8 cellular contexts compared by ENCODE assay signal in genomic region chr20:23636182-23636907, GRCh38. TPM values are rescaled to one million over a fixed set of nuclear protein-coding genes. Genes with fewer than 3 reads are reported as not detected.
DNase-seq lines count a peak whose midpoint lies in the region; ATAC-seq, FAIRE-seq and TF ChIP-seq lines count a peak whose summit lies in the region.

No MANE protein-coding gene starts in this region.

- TF ChIP-seq EP300 in GM12878 (IDR thresholded peaks at IDR 0.05; ENCODE audit: borderline replicate concordance in 1 of 2, control insufficient read depth in 1 of 2, low read depth in 2 of 2, low read length in 2 of 2), result no peak

- ATAC-seq in GM12878, result no peak
- ATAC-seq in HG03139 (IDR thresholded peaks at IDR 0.05; ENCODE audit: unreplicated experiment), result no peak
- ATAC-seq in HG02763 (IDR thresholded peaks at IDR 0.05; ENCODE audit: unreplicated experiment), result no peak
- ATAC-seq in GM21360 (IDR thresholded peaks at IDR 0.05; ENCODE audit: unreplicated experiment), result no peak

- in situ Hi-C loops in GM12878 (cut with MboI), result no loop called here

- no peak for TF ChIP-seq RAD21 in GM12878 (IDR thresholded peaks at IDR 0.05; ENCODE audit: insufficient read depth, low read depth, low read length)

- FAIRE-seq in GM12878 (lab: Jason Lieb, UNC) (no peak), keratinocyte (lab: Jason Lieb, UNC) (no peak)

- RAD21 ChIA-PET in GM12878 (lab: Charles Lee; ENCODE audit: unreplicated experiment), result no interaction called here

- TF ChIP-seq CTCF in HFF-Myc (IDR thresholded peaks at IDR 0.05; ENCODE audit: low read depth, low read length, missing control alignments), result no peak
- TF ChIP-seq CTCF in GM12878 (IDR thresholded peaks at IDR 0.05 in 2 of 3, conservative IDR thresholded peaks at IDR 0.05 in 1 of 3; ENCODE audit: control insufficient read depth in 2 of 3, extremely low read depth in 1 of 3, insufficient read depth in 1 of 3, low read depth in 3 of 3, low read length in 3 of 3), result no peak
- no peak for TF ChIP-seq CTCF in keratinocyte (optimal IDR thresholded peaks at IDR 0.05 in 1 of 3, IDR thresholded peaks at IDR 0.05 in 1 of 3, conservative IDR thresholded peaks at IDR 0.05 in 1 of 3; ENCODE audit: extremely low read depth in 1 of 3, insufficient read depth in 2 of 3, low read length in 3 of 3)
- no peak for TF ChIP-seq CTCF in spleen (IDR thresholded peaks at IDR 0.05 in 8 of 11, conservative IDR thresholded peaks at IDR 0.05 in 3 of 11)

- POLR2A ChIA-PET in GM12878 (lab: Charles Lee), result no interaction called here

- SMC1A ChIA-PET in GM12878 (lab: Charles Lee; ENCODE audit: uncharacterized antibody, unreplicated experiment), result interaction anchor here (0.8 kb wide), 1 partner anchor 11 kb away, joined by 3 read pairs; no protein-coding TSS in a partner anchor

- H2AFZ ChIP-seq in GM12878 (ENCODE audit: control insufficient read depth, low read depth, low read length) (no peak overlapping the region), keratinocyte (ENCODE audit: control insufficient read depth, low read length) (no peak overlapping the region)

- H3K9me3 ChIP-seq in GM12878 (replicated peaks; ENCODE audit: control insufficient read depth, insufficient read depth, low read length) (no peaks in the 10 kb centered on the region; the same call in 2 of the 3 replicates), keratinocyte (ENCODE audit: control insufficient read depth, low read depth, low read length) (no peaks in the 10 kb centered on the region), spleen (no peaks in the 10 kb centered on the region)

- no TSS peak for BruUV-seq in GM12878 (replicated peaks; lab: Mats Ljungman, UMichigan)

- H3K9me1 ChIP-seq in keratinocyte (ENCODE audit: control insufficient read depth, extremely low read depth, insufficient read depth, low read length), result peaks cover 4% of the 10 kb centered on the region

- intact Hi-C loops in GM12878 (cut with micrococcal nuclease; ENCODE audit: unreplicated experiment), result no loop called here
- intact Hi-C loops in spleen (cut with DNase I; ENCODE audit: low total_unique reads), result no loop called here

- DNase-seq in HFF-Myc (ENCODE audit: extremely low read depth, low read depth), result no peak
- no peak for DNase-seq in GM12878 (ENCODE audit: low read depth, low spot score)
- DNase-seq in keratinocyte (ENCODE audit: low read depth, low spot score), result no peak
- no peak for DNase-seq in spleen
- no peak for DNase-seq in COR-L47 (lab: John Stamatoyannopoulos, UW)

- H4K20me1 ChIP-seq in GM12878 (ENCODE audit: control insufficient read depth, insufficient read depth), result no peaks in the 10 kb centered on the region
- no peaks in the 10 kb centered on the region for H4K20me1 ChIP-seq in keratinocyte (ENCODE audit: control insufficient read depth, extremely low read depth, insufficient read depth, low read length)

- H3K4me3 ChIP-seq in HFF-Myc (replicated peaks; ENCODE audit: low read depth, low read length), result peak overlapping the region; percentile 71
- H3K4me3 ChIP-seq in GM12878, result peak overlapping the region; percentile 73; the same call in 1 of the 2 replicates
- H3K4me3 ChIP-seq in keratinocyte (ENCODE audit: control insufficient read depth in 2 of 3, extremely low read depth in 1 of 3, insufficient read depth in 2 of 3, low read depth in 1 of 3, low read length in 3 of 3), result peak overlapping the region; percentile 74 to 92 (median 77)
- peak overlapping the region; percentile 59 to 87 (median 73) for H3K4me3 ChIP-seq in spleen

- H3K79me2 ChIP-seq in GM12878 (ENCODE audit: control insufficient read depth, insufficient read depth, low read length), result no peaks in the 10 kb centered on the region
- peaks cover 24% of the 10 kb centered on the region for H3K79me2 ChIP-seq in keratinocyte (ENCODE audit: control insufficient read depth, insufficient read depth, low read length)

- H3K27me3 ChIP-seq in GM12878 (replicated peaks in 1 of 2; ENCODE audit: control insufficient read depth in 2 of 2, insufficient read depth in 2 of 2, low read length in 1 of 2) (no peaks in the 10 kb centered on the region), keratinocyte (ENCODE audit: control insufficient read depth, extremely low read depth, insufficient read depth, low read length) (no peaks in the 10 kb centered on the region), spleen (replicated peaks in 1 of 7) (peaks cover 0 to 25% (median 7%) of the 10 kb centered on the region in 7 donors)

- TF ChIP-seq POLR2A in GM12878 (IDR thresholded peaks at IDR 0.05; ENCODE audit: low read depth, low read length) (no peak), spleen (IDR thresholded peaks at IDR 0.05) (no peak)

- CTCF ChIA-PET in GM12878 (lab: Yijun Ruan, JAX), result no interaction called here

- H3K9ac ChIP-seq in GM12878 (ENCODE audit: control insufficient read depth, insufficient read depth, low read length), result no peak overlapping the region
- peak overlapping the region; percentile 91 for H3K9ac ChIP-seq in keratinocyte (ENCODE audit: control insufficient read depth, extremely low read depth, insufficient read depth, low read length)

- peak overlapping the region; percentile 93; the same call in 1 of the 2 replicates for H3K4me2 ChIP-seq in GM12878 (ENCODE audit: control insufficient read depth, insufficient read depth)
- H3K4me2 ChIP-seq in keratinocyte (ENCODE audit: control insufficient read depth, extremely low read depth, insufficient read depth, low read depth, low read length), result peak overlapping the region; percentile 88

- H3K4me1 ChIP-seq in GM12878 (ENCODE audit: control insufficient read depth, insufficient read depth, low read length), result peaks cover 9% of the 10 kb centered on the region
- H3K4me1 ChIP-seq in keratinocyte (ENCODE audit: control insufficient read depth, extremely low read depth, insufficient read depth, low read length), result peaks cover 34% of the 10 kb centered on the region
- H3K4me1 ChIP-seq in spleen, result peaks cover 7 to 97% (median 30%) of the 10 kb centered on the region in 6 donors

- H3K27ac ChIP-seq in GM12878 (ENCODE audit: control insufficient read depth, insufficient read depth) (no peak overlapping the region), keratinocyte (ENCODE audit: control insufficient read depth, insufficient read depth, low read length) (peak overlapping the region; percentile 69), spleen (peak overlapping the region in 4 of 8 donors; percentile 85 to 96 (median 90))

- dilution Hi-C loops in keratinocyte (cut with MboI; ENCODE audit: extremely low pct_ligation_motif_present, low sequenced_read_pairs), result no loop called here

- 85% methylated on average over 19 of the region's 19 CpGs for WGBS in GM12878 (ENCODE audit: insufficient coverage, insufficient replicate concordance, low lambda C conversion rate, missing lambda C conversion rate)
- 75 to 89% (median 82%) methylated on average over 15 to 19 of the region's 19 CpGs for WGBS in spleen, 5 donors

- H3K36me3 ChIP-seq in GM12878 (ENCODE audit: control insufficient read depth in 2 of 2, insufficient read depth in 2 of 2, low read length in 1 of 2) (no peaks in the 10 kb centered on the region; a peak in 1 of 4 replicates), keratinocyte (ENCODE audit: control insufficient read depth in 2 of 2, extremely low read depth in 1 of 2, insufficient read depth in 2 of 2, low read length in 2 of 2) (peaks cover 13 to 15% of the 10 kb centered on the region in 2 experiments), spleen (peaks cover 0 to 42% (median 12%) of the 10 kb centered on the region in 6 donors)

RNA-seq across cellular contexts. Expression of gene CST3, which starts 1.4 kb away (rescaled TPM):
- 8.0 and 8.9 TPM in 2 replicates for total RNA-seq in GM12878 (2013; cell fraction: nucleolus; rRNA removed)
- total RNA-seq in GM12878 (2014; rRNA removed) (54.0 and 74.3 TPM in 2 replicates), GM12878 (2014; rRNA removed; fragmentation: Illumina TruSeq; extraction: Trizol) (35.1 and 35.5 TPM in 2 replicates), GM12878 (2021) (114 and 115 TPM in 2 replicates), spleen (1,000 to 10,000 TPM in 3 of 7 donors, 100 to 1,000 TPM in 4; 501 to 1,082 (median 830) TPM)
- 12.4 TPM for polyA plus RNA-seq in GM12878 (2011; ENCODE audit: low read depth)
- polyA plus RNA-seq in GM12878 (2011; rRNA removed) (8.5 and 20.4 TPM in 2 replicates), GM12878 (2014; fragmentation: Illumina TruSeq; extraction: Trizol) (18.6 and 41.3 TPM in 2 replicates), GM12878 (2014; fragmentation: Nextera tagmentation; extraction: Ambion mirVana) (10 to 100 TPM; 11.8 to 22.2 TPM), GM12878 (2014; rRNA removed) (112 and 116 TPM in 2 replicates), GM12878 (2016; fragmentation: Nextera tagmentation; extraction: Ambion mirVana) (100 to 1,000 TPM; 122 to 127 TPM), keratinocyte (193 to 339 TPM (median 194 TPM) in 3 replicates), spleen (100 to 1,000 TPM; 199 to 272 (median 267) TPM)
- 37.8 and 46.4 TPM in 2 replicates for polyA plus RNA-seq in GM12878 (2011; cell fraction: cytosol; rRNA removed)
- polyA plus RNA-seq in GM12878 (2011; cell fraction: nucleus; rRNA removed), result 14.0 and 16.1 TPM in 2 replicates
- polyA plus RNA-seq in GM12878 (2012), result 22.5 and 28.0 TPM in 2 replicates
- 11.7 and 21.1 TPM in 2 replicates for polyA minus RNA-seq in GM12878 (2011; rRNA and poly(A)+ RNA removed)
- polyA minus RNA-seq in GM12878 (2011; cell fraction: cytosol; rRNA and poly(A)+ RNA removed), result 18.3 TPM in 2 replicates
- polyA minus RNA-seq in GM12878 (2011; cell fraction: nucleus; rRNA and poly(A)+ RNA removed), result 3.8 and 4.5 TPM in 2 replicates
- 94.0 TPM for polyA plus RNA-seq in keratinocyte (2011; ENCODE audit: low read depth)
- polyA plus RNA-seq in keratinocyte (2011; cell fraction: cytosol; rRNA removed), result 253 and 507 TPM in 2 replicates
- 171 and 289 TPM in 2 replicates for polyA plus RNA-seq in keratinocyte (2011; cell fraction: nucleus; rRNA removed)
- 333 and 409 TPM in 2 replicates for polyA plus RNA-seq in keratinocyte (2012; ENCODE audit: low replicate concordance)
- polyA minus RNA-seq in keratinocyte, result 189 to 317 TPM (median 258 TPM) in 3 replicates
- 535 TPM for polyA minus RNA-seq in keratinocyte (2011; cell fraction: cytosol; rRNA and poly(A)+ RNA removed)
- 137 and 147 TPM in 2 replicates for polyA minus RNA-seq in keratinocyte (2011; cell fraction: nucleus; rRNA and poly(A)+ RNA removed)

RNA-seq across cellular contexts. Expression of gene CST9, which starts 30.6 kb away (rescaled TPM):
- total RNA-seq in GM12878 (2013; cell fraction: nucleolus; rRNA removed), result not detected in 2 replicates
- not detected in 2 replicates for total RNA-seq in GM12878 (2014; rRNA removed)
- total RNA-seq in GM12878 (2014; rRNA removed; fragmentation: Illumina TruSeq; extraction: Trizol), result not detected in 2 replicates
- not detected in 2 replicates for total RNA-seq in GM12878 (2021)
- polyA plus RNA-seq in GM12878 (2011; ENCODE audit: low read depth), result not detected
- polyA plus RNA-seq in GM12878 (2011; rRNA removed), result not detected in 2 replicates
- polyA plus RNA-seq in GM12878 (2011; cell fraction: cytosol; rRNA removed), result not detected in 2 replicates
- not detected in 2 replicates for polyA plus RNA-seq in GM12878 (2011; cell fraction: nucleus; rRNA removed)
- not detected in 2 replicates for polyA plus RNA-seq in GM12878 (2012)
- polyA plus RNA-seq in GM12878 (2014; fragmentation: Illumina TruSeq; extraction: Trizol), result not detected in 2 replicates
- not detected for polyA plus RNA-seq in GM12878 (2014; fragmentation: Nextera tagmentation; extraction: Ambion mirVana)
- polyA plus RNA-seq in GM12878 (2014; rRNA removed), result not detected in 2 replicates
- polyA plus RNA-seq in GM12878 (2016; fragmentation: Nextera tagmentation; extraction: Ambion mirVana), result not detected
- polyA minus RNA-seq in GM12878 (2011; rRNA and poly(A)+ RNA removed), result not detected in 2 replicates
- polyA minus RNA-seq in GM12878 (2011; cell fraction: cytosol; rRNA and poly(A)+ RNA removed), result not detected in 2 replicates
- not detected in 2 replicates for polyA minus RNA-seq in GM12878 (2011; cell fraction: nucleus; rRNA and poly(A)+ RNA removed)
- not detected in 3 replicates for polyA plus RNA-seq in keratinocyte
- polyA plus RNA-seq in keratinocyte (2011; ENCODE audit: low read depth), result not detected
- polyA plus RNA-seq in keratinocyte (2011; cell fraction: cytosol; rRNA removed), result not detected in 2 replicates
- not detected in 2 replicates for polyA plus RNA-seq in keratinocyte (2011; cell fraction: nucleus; rRNA removed)
- polyA plus RNA-seq in keratinocyte (2012; ENCODE audit: low replicate concordance), result not detected in 2 replicates
- 0.32 TPM in 1 of 3 replicates, not detected in the others for polyA minus RNA-seq in keratinocyte
- polyA minus RNA-seq in keratinocyte (2011; cell fraction: cytosol; rRNA and poly(A)+ RNA removed), result not detected
- not detected in 2 replicates for polyA minus RNA-seq in keratinocyte (2011; cell fraction: nucleus; rRNA and poly(A)+ RNA removed)
- not detected for total RNA-seq in spleen
- not detected for polyA plus RNA-seq in spleen

RNA-seq across cellular contexts. Expression of gene CST4, which starts 52.5 kb away (rescaled TPM):
- not detected in 2 replicates for total RNA-seq in GM12878 (2013; cell fraction: nucleolus; rRNA removed)
- total RNA-seq in GM12878 (2014; rRNA removed) (not detected in 2 replicates), GM12878 (2014; rRNA removed; fragmentation: Illumina TruSeq; extraction: Trizol) (not detected in 2 replicates), GM12878 (2021) (not detected in 2 replicates), spleen (not detected)
- polyA plus RNA-seq in GM12878 (2011; ENCODE audit: low read depth), result not detected
- polyA plus RNA-seq in GM12878 (2011; rRNA removed) (not detected in 2 replicates), GM12878 (2014; fragmentation: Illumina TruSeq; extraction: Trizol) (not detected in 2 replicates), GM12878 (2014; fragmentation: Nextera tagmentation; extraction: Ambion mirVana) (not detected), GM12878 (2014; rRNA removed) (not detected in 2 replicates), GM12878 (2016; fragmentation: Nextera tagmentation; extraction: Ambion mirVana) (not detected), keratinocyte (not detected in 3 replicates), spleen (not detected)
- polyA plus RNA-seq in GM12878 (2011; cell fraction: cytosol; rRNA removed), result not detected in 2 replicates
- not detected in 2 replicates for polyA plus RNA-seq in GM12878 (2011; cell fraction: nucleus; rRNA removed)
- not detected in 2 replicates for polyA plus RNA-seq in GM12878 (2012)
- not detected in 2 replicates for polyA minus RNA-seq in GM12878 (2011; rRNA and poly(A)+ RNA removed)
- not detected in 2 replicates for polyA minus RNA-seq in GM12878 (2011; cell fraction: cytosol; rRNA and poly(A)+ RNA removed)
- polyA minus RNA-seq in GM12878 (2011; cell fraction: nucleus; rRNA and poly(A)+ RNA removed), result not detected in 2 replicates
- not detected for polyA plus RNA-seq in keratinocyte (2011; ENCODE audit: low read depth)
- polyA plus RNA-seq in keratinocyte (2011; cell fraction: cytosol; rRNA removed), result not detected in 2 replicates
- not detected in 2 replicates for polyA plus RNA-seq in keratinocyte (2011; cell fraction: nucleus; rRNA removed)
- polyA plus RNA-seq in keratinocyte (2012; ENCODE audit: low replicate concordance), result not detected in 2 replicates
- not detected in 3 replicates for polyA minus RNA-seq in keratinocyte
- polyA minus RNA-seq in keratinocyte (2011; cell fraction: cytosol; rRNA and poly(A)+ RNA removed), result not detected
- not detected in 2 replicates for polyA minus RNA-seq in keratinocyte (2011; cell fraction: nucleus; rRNA and poly(A)+ RNA removed)
